8 cellular contexts compared by ENCODE assay signal in the genomic region with DNA sequence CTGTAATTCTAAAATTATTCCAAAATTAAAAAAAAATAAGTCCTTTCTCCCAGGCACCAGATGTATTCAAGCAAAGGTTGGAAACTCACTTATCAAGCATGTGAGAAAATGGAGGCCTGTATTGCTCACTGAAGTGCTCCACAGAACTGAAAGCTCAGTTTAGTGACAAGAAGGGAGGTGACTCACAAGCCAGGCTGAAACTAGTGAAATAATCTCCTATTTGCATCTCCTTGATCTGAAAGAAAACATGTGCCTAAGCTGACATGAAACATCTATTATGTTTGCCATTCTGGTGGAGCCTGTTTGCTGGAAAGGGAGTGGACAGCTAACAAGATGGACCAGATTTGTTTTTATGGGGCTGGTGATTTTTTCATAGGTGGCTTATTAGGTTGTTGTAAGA. TPM values are rescaled to one million over a fixed set of nuclear protein-coding genes. Genes with fewer than 3 reads are reported as not detected.
A peak's percentile ranks its signal among the peaks of the same experiment; 100 is the strongest.
DNase-seq lines count a peak whose midpoint lies in the region; ATAC-seq and TF ChIP-seq lines count a peak whose summit lies in the region.

No MANE protein-coding gene starts in this region.

- DNase-seq in AG09309 (ENCODE audit: low read depth), result peak; percentile 27
- peak; percentile 27 for DNase-seq in erythroblast (lab: John Stamatoyannopoulos, UW)
- DNase-seq in cerebellum (ENCODE audit: low spot score), result no peak
- DNase-seq in NCI-H2081 (lab: John Stamatoyannopoulos, UW), result no peak
- no peak for DNase-seq in SW 1271 (lab: John Stamatoyannopoulos, UW)

- no peak for TF ChIP-seq CTCF in AG09309 (IDR thresholded peaks at IDR 0.05; ENCODE audit: control insufficient read depth, insufficient read depth, low read depth, low read length, missing control alignments)

- H3K4me3 ChIP-seq in AG09309 (ENCODE audit: control insufficient read depth, low read depth, low read length), result no peak overlapping the region

- no peak for TF ChIP-seq POLR2A in erythroblast (IDR thresholded peaks at IDR 0.05; ENCODE audit: low read length)

- peak; percentile 86 for ATAC-seq in GM19324 (IDR thresholded peaks at IDR 0.05; ENCODE audit: low FRiP score, unreplicated experiment)
- ATAC-seq in HG03432 (IDR thresholded peaks at IDR 0.05; ENCODE audit: unreplicated experiment), result peak; percentile 95
- no peak for ATAC-seq in GM21515 (IDR thresholded peaks at IDR 0.05; ENCODE audit: unreplicated experiment)

RNA-seq across cellular contexts. Expression of a gene that starts 54.0 kb away (rescaled TPM):
- total RNA-seq in cerebellum, result not detected

Comparison
In these comparisons a context has a peak if more than half of its experiments do, and no peak if none do; other contexts are left out.
1. DNase-seq: peak in AG09309 (single experiment) and erythroblast (2 of 2); none in cerebellum (single experiment), NCI-H2081 (0 of 2) and SW 1271 (0 of 2).